ENCODE assay signal across 23 cellular contexts in genomic region chr3:56233742-56234141, GRCh38.
"Had no signal": no experiment of that assay in that cellular context is flagged by ENCODE, and none has a peak within 500 bp of the region (broad histone marks: within the 10 kb centered on the region; RNA-seq: fewer than 3 reads in every experiment).

No MANE protein-coding gene starts in this region.

- DNase-seq: colonic mucosa; cortex of kidney; effector CD8-positive, alpha-beta T cell; effector memory CD8-positive, alpha-beta T cell; endodermal cell; erythroblast; esophagus squamous epithelium; foreskin fibroblast; foreskin melanocyte; gastrocnemius medialis; glutamatergic neuron; head of caudate nucleus; heart right ventricle; hippocampal formation; left cardiac atrium; left lung; left ventricle myocardium superior; lower lobe of right lung; mesenchymal stem cell; midbrain; naive thymus-derived CD4-positive, alpha-beta T cell had no signal

- H3K4me1 ChIP-seq: colonic mucosa, esophagus squamous epithelium, gastrocnemius medialis, heart right ventricle, left lung, lower lobe of right lung had no signal

- H3K36me3 ChIP-seq: colonic mucosa, esophagus squamous epithelium, gastrocnemius medialis, heart right ventricle, left lung, lower lobe of right lung had no signal

- H3K9me3 ChIP-seq: colonic mucosa, esophagus squamous epithelium, gastrocnemius medialis, heart right ventricle, left lung, lower lobe of right lung had no signal

- H3K27ac ChIP-seq: colonic mucosa, epithelial cell of prostate, esophagus squamous epithelium, gastrocnemius medialis, heart right ventricle, left lung, lower lobe of right lung had no signal

- ATAC-seq: effector memory CD8-positive, alpha-beta T cell; esophagus mucosa; gastrocnemius medialis; heart right ventricle; left cardiac atrium; left lung; left ventricle myocardium superior; lower lobe of right lung; naive thymus-derived CD4-positive, alpha-beta T cell had no signal

- H3K27me3 ChIP-seq: colonic mucosa, esophagus squamous epithelium, gastrocnemius medialis, heart right ventricle, left lung had no signal

- H3K4me3 ChIP-seq: colonic mucosa, esophagus squamous epithelium, gastrocnemius medialis, heart right ventricle, left lung, lower lobe of right lung had no signal
